1 cellular context compared by ENCODE assay signal in genomic region chr9:127351182-127352166, GRCh38.
TF ChIP-seq lines count a peak whose summit lies in the region.

No MANE protein-coding gene starts in this region.

TF ChIP-seq in K562, 482 proteins besides CTCF, POLR2A, EP300 and RAD21 (continued from another document):
- no peak for TF ChIP-seq PBX2 (CRISPR knock-in tag; IDR thresholded peaks at IDR 0.05; ENCODE audit: low read depth)
- TF ChIP-seq PBX2 (tag; conservative IDR thresholded peaks at IDR 0.05; ENCODE audit: low read depth): peak; percentile 71
- TF ChIP-seq NFIC (IDR thresholded peaks at IDR 0.05): no peak
- no peak for TF ChIP-seq KLF6 (CRISPR knock-in tag; IDR thresholded peaks at IDR 0.05; ENCODE audit: borderline replicate concordance)
- TF ChIP-seq CCNT2 (IDR thresholded peaks at IDR 0.05; ENCODE audit: borderline replicate concordance, extremely low read depth, insufficient read length, low read depth, low read length): no peak
- TF ChIP-seq PRMT5 (CRISPR knock-in tag; IDR thresholded peaks at IDR 0.05): no peak
- TF ChIP-seq PKNOX1 (IDR thresholded peaks at IDR 0.05): peak; percentile 69
- no peak for TF ChIP-seq FOXP4 (CRISPR knock-in tag; IDR thresholded peaks at IDR 0.05; ENCODE audit: borderline replicate concordance)
- no peak for TF ChIP-seq ARID3A (IDR thresholded peaks at IDR 0.05; ENCODE audit: borderline replicate concordance, low read depth, low read length)
- no peak for TF ChIP-seq MED1 (CRISPR knock-in tag; IDR thresholded peaks at IDR 0.05; ENCODE audit: borderline replicate concordance)
